Comparison of ENCODE assay signal across 1 cellular context in genomic region chr6:105884426-105884825, GRCh38.
A peak's percentile ranks its signal among the peaks of the same experiment; 100 is the strongest.
TF ChIP-seq lines count a peak whose summit lies in the region.

No MANE protein-coding gene starts in this region.

TF ChIP-seq in GM12878, 131 proteins besides CTCF, POLR2A, EP300 and RAD21:
- TF ChIP-seq TCF12 (IDR thresholded peaks at IDR 0.05; ENCODE audit: low read depth, low read length) (0 out of 2 replicates have a peak, but pooled peaks have one; percentile 52), SP1 (IDR thresholded peaks at IDR 0.05; ENCODE audit: low read depth, low read length) (no peak)
